1 cellular context compared by ENCODE assay signal in the genomic region with DNA sequence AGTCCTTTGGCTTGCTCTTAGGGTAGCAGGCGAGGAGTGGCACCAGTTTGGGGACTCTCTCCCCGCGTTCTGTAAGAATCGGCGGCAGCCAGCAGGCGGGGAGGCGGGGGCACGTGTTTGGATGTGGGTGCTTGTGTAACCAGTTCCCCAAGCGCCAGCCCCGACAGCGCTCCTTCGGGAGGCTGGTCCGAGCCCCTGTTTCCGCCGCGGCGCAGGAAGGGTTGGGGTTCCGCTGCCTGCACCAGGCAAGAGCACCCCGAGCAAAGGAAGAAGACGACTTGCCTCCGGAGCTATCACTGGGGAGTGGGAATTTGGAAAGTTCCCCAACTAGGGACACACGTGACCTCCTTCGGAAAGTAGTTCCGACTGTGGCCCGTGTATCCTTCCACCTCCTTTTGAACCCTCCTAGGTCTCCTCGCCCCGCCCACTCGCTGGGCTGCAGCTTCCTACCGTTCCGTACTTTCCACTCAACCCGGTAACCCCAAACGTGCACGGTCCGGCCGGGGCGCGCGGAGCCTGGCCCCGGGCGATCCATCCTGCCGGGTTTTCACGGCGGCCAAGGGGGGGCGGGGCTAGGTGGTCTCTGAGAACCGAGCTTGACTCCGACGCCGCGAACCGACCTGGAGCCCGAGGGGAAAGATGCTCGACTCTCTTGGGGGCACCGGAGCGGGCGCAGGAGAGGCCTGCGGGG.
TF ChIP-seq lines count a peak whose summit lies in the region.

No MANE protein-coding gene starts in this region.

TF ChIP-seq in HEK293, 187 proteins besides CTCF, POLR2A, EP300 and RAD21 (continued from another document and continues in another):
- no peak for TF ChIP-seq ZSCAN4 (tag by site-specific recombination; IDR thresholded peaks at IDR 0.05)
- no peak for TF ChIP-seq ZNF514 (tag by site-specific recombination; IDR thresholded peaks at IDR 0.05)
- TF ChIP-seq ZNF174 (tag by site-specific recombination; IDR thresholded peaks at IDR 0.05) = no peak
- TF ChIP-seq, protein P1, sequence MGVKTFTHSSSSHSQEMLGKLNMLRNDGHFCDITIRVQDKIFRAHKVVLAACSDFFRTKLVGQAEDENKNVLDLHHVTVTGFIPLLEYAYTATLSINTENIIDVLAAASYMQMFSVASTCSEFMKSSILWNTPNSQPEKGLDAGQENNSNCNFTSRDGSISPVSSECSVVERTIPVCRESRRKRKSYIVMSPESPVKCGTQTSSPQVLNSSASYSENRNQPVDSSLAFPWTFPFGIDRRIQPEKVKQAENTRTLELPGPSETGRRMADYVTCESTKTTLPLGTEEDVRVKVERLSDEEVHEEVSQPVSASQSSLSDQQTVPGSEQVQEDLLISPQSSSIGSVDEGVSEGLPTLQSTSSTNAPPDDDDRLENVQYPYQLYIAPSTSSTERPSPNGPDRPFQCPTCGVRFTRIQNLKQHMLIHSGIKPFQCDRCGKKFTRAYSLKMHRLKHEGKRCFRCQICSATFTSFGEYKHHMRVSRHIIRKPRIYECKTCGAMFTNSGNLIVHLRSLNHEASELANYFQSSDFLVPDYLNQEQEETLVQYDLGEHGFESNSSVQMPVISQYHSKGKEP (tag by site-specific recombination; IDR thresholded peaks at IDR 0.05) = peak; percentile 68; the same call in 1 of the 2 replicates
- peak; percentile 29 for TF ChIP-seq SETDB1 (IDR thresholded peaks at IDR 0.05; ENCODE audit: insufficient read length, low read length)
- peak; percentile 54; the same call in 1 of the 2 replicates for TF ChIP-seq ZBTB7A (tag by site-specific recombination; IDR thresholded peaks at IDR 0.05; ENCODE audit: low read depth)
- TF ChIP-seq, protein P2, sequence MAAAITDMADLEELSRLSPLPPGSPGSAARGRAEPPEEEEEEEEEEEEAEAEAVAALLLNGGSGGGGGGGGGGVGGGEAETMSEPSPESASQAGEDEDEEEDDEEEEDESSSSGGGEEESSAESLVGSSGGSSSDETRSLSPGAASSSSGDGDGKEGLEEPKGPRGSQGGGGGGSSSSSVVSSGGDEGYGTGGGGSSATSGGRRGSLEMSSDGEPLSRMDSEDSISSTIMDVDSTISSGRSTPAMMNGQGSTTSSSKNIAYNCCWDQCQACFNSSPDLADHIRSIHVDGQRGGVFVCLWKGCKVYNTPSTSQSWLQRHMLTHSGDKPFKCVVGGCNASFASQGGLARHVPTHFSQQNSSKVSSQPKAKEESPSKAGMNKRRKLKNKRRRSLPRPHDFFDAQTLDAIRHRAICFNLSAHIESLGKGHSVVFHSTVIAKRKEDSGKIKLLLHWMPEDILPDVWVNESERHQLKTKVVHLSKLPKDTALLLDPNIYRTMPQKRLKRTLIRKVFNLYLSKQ (tag by site-specific recombination; IDR thresholded peaks at IDR 0.05; ENCODE audit: borderline replicate concordance) = no peak
- TF ChIP-seq ZBTB6 (tag by site-specific recombination; IDR thresholded peaks at IDR 0.05) = peak; percentile 88
- TF ChIP-seq ZNF157 (tag by site-specific recombination; IDR thresholded peaks at IDR 0.05) = 0 out of 2 replicates have a peak, but pooled peaks have one; percentile 12
- TF ChIP-seq PRDM4 (tag by site-specific recombination; IDR thresholded peaks at IDR 0.05) = 0 out of 2 replicates have a peak, but pooled peaks have one; percentile 20
- peak; percentile 56; the same call in 1 of the 2 replicates for TF ChIP-seq ZNF223 (tag by site-specific recombination; IDR thresholded peaks at IDR 0.05)
- peak; percentile 85 for TF ChIP-seq ZFHX2 (tag by site-specific recombination; conservative IDR thresholded peaks at IDR 0.05)
- TF ChIP-seq ZNF623 (tag by site-specific recombination; IDR thresholded peaks at IDR 0.05) = no peak
- no peak for TF ChIP-seq ZFP41 (tag by site-specific recombination; IDR thresholded peaks at IDR 0.05; ENCODE audit: borderline replicate concordance)
- TF ChIP-seq, protein P3, sequence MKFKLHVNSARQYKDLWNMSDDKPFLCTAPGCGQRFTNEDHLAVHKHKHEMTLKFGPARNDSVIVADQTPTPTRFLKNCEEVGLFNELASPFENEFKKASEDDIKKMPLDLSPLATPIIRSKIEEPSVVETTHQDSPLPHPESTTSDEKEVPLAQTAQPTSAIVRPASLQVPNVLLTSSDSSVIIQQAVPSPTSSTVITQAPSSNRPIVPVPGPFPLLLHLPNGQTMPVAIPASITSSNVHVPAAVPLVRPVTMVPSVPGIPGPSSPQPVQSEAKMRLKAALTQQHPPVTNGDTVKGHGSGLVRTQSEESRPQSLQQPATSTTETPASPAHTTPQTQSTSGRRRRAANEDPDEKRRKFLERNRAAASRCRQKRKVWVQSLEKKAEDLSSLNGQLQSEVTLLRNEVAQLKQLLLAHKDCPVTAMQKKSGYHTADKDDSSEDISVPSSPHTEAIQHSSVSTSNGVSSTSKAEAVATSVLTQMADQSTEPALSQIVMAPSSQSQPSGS (tag by site-specific recombination; IDR thresholded peaks at IDR 0.05; ENCODE audit: low read depth) = no peak
- TF ChIP-seq, protein P4, sequence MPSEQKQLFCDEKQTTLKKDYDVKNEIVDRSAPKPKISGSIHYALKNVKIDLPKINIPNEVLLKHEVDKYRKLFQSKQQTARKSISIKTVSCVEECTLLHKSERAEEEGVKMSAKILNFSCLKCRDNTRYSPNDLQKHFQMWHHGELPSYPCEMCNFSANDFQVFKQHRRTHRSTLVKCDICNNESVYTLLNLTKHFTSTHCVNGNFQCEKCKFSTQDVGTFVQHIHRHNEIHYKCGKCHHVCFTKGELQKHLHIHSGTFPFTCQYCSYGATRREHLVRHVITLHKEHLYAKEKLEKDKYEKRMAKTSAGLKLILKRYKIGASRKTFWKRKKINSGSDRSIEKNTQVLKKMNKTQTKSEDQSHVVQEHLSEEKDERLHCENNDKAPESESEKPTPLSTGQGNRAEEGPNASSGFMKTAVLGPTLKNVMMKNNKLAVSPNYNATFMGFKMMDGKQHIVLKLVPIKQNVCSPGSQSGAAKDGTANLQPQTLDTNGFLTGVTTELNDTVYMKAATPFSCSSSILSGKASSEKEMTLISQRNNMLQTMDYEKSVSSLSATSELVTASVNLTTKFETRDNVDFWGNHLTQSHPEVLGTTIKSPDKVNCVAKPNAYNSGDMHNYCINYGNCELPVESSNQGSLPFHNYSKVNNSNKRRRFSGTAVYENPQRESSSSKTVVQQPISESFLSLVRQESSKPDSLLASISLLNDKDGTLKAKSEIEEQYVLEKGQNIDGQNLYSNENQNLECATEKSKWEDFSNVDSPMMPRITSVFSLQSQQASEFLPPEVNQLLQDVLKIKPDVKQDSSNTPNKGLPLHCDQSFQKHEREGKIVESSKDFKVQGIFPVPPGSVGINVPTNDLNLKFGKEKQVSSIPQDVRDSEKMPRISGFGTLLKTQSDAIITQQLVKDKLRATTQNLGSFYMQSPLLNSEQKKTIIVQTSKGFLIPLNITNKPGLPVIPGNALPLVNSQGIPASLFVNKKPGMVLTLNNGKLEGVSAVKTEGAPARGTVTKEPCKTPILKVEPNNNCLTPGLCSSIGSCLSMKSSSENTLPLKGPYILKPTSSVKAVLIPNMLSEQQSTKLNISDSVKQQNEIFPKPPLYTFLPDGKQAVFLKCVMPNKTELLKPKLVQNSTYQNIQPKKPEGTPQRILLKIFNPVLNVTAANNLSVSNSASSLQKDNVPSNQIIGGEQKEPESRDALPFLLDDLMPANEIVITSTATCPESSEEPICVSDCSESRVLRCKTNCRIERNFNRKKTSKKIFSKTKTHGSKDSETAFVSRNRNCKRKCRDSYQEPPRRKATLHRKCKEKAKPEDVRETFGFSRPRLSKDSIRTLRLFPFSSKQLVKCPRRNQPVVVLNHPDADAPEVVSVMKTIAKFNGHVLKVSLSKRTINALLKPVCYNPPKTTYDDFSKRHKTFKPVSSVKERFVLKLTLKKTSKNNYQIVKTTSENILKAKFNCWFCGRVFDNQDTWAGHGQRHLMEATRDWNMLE (tag by site-specific recombination; conservative IDR thresholded peaks at IDR 0.05; ENCODE audit: low read depth) = no peak
- TF ChIP-seq ZNF792 (tag by site-specific recombination; IDR thresholded peaks at IDR 0.05) = 0 out of 2 replicates have a peak, but pooled peaks have one; percentile 10
- TF ChIP-seq, protein P5, sequence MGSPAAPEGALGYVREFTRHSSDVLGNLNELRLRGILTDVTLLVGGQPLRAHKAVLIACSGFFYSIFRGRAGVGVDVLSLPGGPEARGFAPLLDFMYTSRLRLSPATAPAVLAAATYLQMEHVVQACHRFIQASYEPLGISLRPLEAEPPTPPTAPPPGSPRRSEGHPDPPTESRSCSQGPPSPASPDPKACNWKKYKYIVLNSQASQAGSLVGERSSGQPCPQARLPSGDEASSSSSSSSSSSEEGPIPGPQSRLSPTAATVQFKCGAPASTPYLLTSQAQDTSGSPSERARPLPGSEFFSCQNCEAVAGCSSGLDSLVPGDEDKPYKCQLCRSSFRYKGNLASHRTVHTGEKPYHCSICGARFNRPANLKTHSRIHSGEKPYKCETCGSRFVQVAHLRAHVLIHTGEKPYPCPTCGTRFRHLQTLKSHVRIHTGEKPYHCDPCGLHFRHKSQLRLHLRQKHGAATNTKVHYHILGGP (tag by site-specific recombination; IDR thresholded peaks at IDR 0.05) = no peak
- no peak; the same call in 1 of the 2 replicates for TF ChIP-seq TCF7L2 (IDR thresholded peaks at IDR 0.05; ENCODE audit: borderline replicate concordance, low read depth, low read length)
- TF ChIP-seq ZNF830 (tag by site-specific recombination; IDR thresholded peaks at IDR 0.05; ENCODE audit: low read depth) = no peak
- TF ChIP-seq PRDM1 (tag by site-specific recombination; IDR thresholded peaks at IDR 0.05) = no peak
- TF ChIP-seq, protein P6, sequence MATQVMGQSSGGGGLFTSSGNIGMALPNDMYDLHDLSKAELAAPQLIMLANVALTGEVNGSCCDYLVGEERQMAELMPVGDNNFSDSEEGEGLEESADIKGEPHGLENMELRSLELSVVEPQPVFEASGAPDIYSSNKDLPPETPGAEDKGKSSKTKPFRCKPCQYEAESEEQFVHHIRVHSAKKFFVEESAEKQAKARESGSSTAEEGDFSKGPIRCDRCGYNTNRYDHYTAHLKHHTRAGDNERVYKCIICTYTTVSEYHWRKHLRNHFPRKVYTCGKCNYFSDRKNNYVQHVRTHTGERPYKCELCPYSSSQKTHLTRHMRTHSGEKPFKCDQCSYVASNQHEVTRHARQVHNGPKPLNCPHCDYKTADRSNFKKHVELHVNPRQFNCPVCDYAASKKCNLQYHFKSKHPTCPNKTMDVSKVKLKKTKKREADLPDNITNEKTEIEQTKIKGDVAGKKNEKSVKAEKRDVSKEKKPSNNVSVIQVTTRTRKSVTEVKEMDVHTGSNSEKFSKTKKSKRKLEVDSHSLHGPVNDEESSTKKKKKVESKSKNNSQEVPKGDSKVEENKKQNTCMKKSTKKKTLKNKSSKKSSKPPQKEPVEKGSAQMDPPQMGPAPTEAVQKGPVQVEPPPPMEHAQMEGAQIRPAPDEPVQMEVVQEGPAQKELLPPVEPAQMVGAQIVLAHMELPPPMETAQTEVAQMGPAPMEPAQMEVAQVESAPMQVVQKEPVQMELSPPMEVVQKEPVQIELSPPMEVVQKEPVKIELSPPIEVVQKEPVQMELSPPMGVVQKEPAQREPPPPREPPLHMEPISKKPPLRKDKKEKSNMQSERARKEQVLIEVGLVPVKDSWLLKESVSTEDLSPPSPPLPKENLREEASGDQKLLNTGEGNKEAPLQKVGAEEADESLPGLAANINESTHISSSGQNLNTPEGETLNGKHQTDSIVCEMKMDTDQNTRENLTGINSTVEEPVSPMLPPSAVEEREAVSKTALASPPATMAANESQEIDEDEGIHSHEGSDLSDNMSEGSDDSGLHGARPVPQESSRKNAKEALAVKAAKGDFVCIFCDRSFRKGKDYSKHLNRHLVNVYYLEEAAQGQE (tag by site-specific recombination; IDR thresholded peaks at IDR 0.05) = peak; percentile 21; the same call in 1 of the 2 replicates
- TF ChIP-seq ZFP37 (tag by site-specific recombination; IDR thresholded peaks at IDR 0.05) = no peak
- TF ChIP-seq ZNF114 (tag by site-specific recombination; IDR thresholded peaks at IDR 0.05) = no peak
- TF ChIP-seq GFI1B (tag by site-specific recombination; IDR thresholded peaks at IDR 0.05) = no peak
- TF ChIP-seq ZNF121 (tag by site-specific recombination; IDR thresholded peaks at IDR 0.05) = no peak
- no peak for TF ChIP-seq ZNF585B (tag by site-specific recombination; IDR thresholded peaks at IDR 0.05)
- TF ChIP-seq SP7 (tag by site-specific recombination; IDR thresholded peaks at IDR 0.05) = peak; percentile 84
- no peak for TF ChIP-seq ZNF433 (tag by site-specific recombination; IDR thresholded peaks at IDR 0.05; ENCODE audit: low read depth)
- no peak for TF ChIP-seq ZNF248 (tag by site-specific recombination; IDR thresholded peaks at IDR 0.05)
- TF ChIP-seq ZXDB (tag by site-specific recombination; IDR thresholded peaks at IDR 0.05) = peak; percentile 78
- TF ChIP-seq HOXA7 (CRISPR knock-in tag; IDR thresholded peaks at IDR 0.05; ENCODE audit: borderline replicate concordance) = no peak
- TF ChIP-seq ZNF391 (tag by site-specific recombination; IDR thresholded peaks at IDR 0.05; ENCODE audit: borderline replicate concordance, low read depth) = peak; percentile 63; the same call in 1 of the 2 replicates
- peak; percentile 94 for TF ChIP-seq KLF16 (tag by site-specific recombination; IDR thresholded peaks at IDR 0.05)
- no peak for TF ChIP-seq ZNF530 (tag by site-specific recombination; IDR thresholded peaks at IDR 0.05; ENCODE audit: low read depth)
